In the genomic region with DNA sequence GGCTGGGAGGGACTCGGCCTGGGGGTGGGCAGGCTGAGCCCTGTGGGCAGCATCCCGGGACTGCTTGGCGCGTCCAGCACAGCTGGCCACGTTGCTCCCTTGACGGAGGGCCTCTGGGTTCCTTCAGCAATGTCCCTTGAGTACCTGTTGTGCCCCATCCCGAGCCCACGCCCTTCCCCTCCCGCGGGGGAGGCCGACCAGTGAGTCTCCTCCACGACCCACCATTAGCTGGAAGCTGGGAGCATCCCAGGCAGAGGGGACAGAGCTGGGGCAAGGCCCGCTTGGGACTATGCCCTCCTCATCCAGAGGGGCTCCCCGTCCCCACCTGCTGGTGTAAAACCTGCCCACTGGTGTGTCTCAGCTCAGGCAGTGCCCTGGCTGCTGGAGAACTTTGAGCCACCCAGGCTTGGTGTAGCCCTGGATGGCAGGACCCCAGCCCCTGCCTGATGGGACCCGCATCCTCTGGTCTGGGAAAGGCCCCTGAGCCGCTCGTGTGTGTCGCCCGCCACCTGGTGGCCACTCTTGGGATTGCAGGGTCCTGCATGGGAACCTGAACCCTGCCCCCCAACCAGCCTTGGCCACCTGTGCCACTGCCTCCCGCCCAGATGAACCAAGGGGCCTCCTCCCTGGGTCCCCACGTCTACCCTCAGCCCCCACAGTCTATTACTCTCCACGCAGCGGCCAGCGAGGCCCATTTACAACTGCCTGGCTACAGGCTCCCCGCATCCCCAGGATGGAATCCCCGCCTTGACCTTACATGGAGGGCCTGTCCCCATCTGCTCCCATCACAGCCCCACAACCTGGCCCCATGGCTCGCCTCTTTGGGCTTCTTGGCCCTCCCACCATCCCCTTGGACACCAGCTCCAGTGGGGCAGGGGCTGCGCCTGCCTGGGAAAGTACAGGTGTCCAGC, we compare ENCODE assay signal across 1 cellular context.
TF ChIP-seq lines count a peak whose summit lies in the region.

No MANE protein-coding gene starts in this region.

TF ChIP-seq in K562, 482 proteins besides CTCF, POLR2A, EP300 and RAD21 (continued from another document):
- TF ChIP-seq, protein P1, sequence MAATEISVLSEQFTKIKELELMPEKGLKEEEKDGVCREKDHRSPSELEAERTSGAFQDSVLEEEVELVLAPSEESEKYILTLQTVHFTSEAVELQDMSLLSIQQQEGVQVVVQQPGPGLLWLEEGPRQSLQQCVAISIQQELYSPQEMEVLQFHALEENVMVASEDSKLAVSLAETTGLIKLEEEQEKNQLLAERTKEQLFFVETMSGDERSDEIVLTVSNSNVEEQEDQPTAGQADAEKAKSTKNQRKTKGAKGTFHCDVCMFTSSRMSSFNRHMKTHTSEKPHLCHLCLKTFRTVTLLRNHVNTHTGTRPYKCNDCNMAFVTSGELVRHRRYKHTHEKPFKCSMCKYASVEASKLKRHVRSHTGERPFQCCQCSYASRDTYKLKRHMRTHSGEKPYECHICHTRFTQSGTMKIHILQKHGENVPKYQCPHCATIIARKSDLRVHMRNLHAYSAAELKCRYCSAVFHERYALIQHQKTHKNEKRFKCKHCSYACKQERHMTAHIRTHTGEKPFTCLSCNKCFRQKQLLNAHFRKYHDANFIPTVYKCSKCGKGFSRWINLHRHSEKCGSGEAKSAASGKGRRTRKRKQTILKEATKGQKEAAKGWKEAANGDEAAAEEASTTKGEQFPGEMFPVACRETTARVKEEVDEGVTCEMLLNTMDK (IDR thresholded peaks at IDR 0.05; ENCODE audit: borderline replicate concordance, insufficient read depth, low read depth, low read length, poor library complexity, severe bottlenecking) = peak; percentile 15
- TF ChIP-seq SMC3 (conservative IDR thresholded peaks at IDR 0.05; ENCODE audit: insufficient read depth, low read depth, low read length) (peak; percentile 57; the same call in 1 of the 2 replicates), POLR2G (IDR thresholded peaks at IDR 0.05; ENCODE audit: low read depth, low read length) (peak; percentile 20; the same call in 1 of the 2 replicates)
- TF ChIP-seq, protein P2, sequence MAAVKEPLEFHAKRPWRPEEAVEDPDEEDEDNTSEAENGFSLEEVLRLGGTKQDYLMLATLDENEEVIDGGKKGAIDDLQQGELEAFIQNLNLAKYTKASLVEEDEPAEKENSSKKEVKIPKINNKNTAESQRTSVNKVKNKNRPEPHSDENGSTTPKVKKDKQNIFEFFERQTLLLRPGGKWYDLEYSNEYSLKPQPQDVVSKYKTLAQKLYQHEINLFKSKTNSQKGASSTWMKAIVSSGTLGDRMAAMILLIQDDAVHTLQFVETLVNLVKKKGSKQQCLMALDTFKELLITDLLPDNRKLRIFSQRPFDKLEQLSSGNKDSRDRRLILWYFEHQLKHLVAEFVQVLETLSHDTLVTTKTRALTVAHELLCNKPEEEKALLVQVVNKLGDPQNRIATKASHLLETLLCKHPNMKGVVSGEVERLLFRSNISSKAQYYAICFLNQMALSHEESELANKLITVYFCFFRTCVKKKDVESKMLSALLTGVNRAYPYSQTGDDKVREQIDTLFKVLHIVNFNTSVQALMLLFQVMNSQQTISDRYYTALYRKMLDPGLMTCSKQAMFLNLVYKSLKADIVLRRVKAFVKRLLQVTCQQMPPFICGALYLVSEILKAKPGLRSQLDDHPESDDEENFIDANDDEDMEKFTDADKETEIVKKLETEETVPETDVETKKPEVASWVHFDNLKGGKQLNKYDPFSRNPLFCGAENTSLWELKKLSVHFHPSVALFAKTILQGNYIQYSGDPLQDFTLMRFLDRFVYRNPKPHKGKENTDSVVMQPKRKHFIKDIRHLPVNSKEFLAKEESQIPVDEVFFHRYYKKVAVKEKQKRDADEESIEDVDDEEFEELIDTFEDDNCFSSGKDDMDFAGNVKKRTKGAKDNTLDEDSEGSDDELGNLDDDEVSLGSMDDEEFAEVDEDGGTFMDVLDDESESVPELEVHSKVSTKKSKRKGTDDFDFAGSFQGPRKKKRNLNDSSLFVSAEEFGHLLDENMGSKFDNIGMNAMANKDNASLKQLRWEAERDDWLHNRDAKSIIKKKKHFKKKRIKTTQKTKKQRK (IDR thresholded peaks at IDR 0.05; ENCODE audit: borderline replicate concordance, low read depth, low read length) = no peak
